Comparison of ENCODE assay signal across 1 cellular context in genomic region chr14:64504897-64505771, GRCh38.
TF ChIP-seq lines count a peak whose summit lies in the region.

No MANE protein-coding gene starts in this region.

TF ChIP-seq in HepG2, 621 proteins besides CTCF, POLR2A, EP300 and RAD21 (continued from another document and continues in another):
- no peak for TF ChIP-seq MLX (CRISPR knock-in tag; IDR thresholded peaks at IDR 0.05)
- no peak for TF ChIP-seq PLSCR1 (CRISPR knock-in tag; IDR thresholded peaks at IDR 0.05; ENCODE audit: borderline replicate concordance)
- TF ChIP-seq MTF1 (CRISPR knock-in tag; IDR thresholded peaks at IDR 0.05), result no peak
- TF ChIP-seq ZBTB40 (IDR thresholded peaks at IDR 0.05), result no peak
- TF ChIP-seq ZBTB40 (CRISPR knock-in tag; IDR thresholded peaks at IDR 0.05), result 0 out of 2 replicates have a peak, but pooled peaks have one; percentile 38
- no peak for TF ChIP-seq KDM5B (CRISPR knock-in tag; IDR thresholded peaks at IDR 0.05; ENCODE audit: borderline replicate concordance)
- TF ChIP-seq AHDC1 (CRISPR knock-in tag; IDR thresholded peaks at IDR 0.05; ENCODE audit: borderline replicate concordance), result no peak
- TF ChIP-seq ZNF543 (CRISPR knock-in tag; IDR thresholded peaks at IDR 0.05), result no peak
- no peak for TF ChIP-seq NFATC3 (CRISPR knock-in tag; IDR thresholded peaks at IDR 0.05)
- TF ChIP-seq MXI1 (IDR thresholded peaks at IDR 0.05; ENCODE audit: borderline replicate concordance, low read depth, low read length), result no peak
- no peak for TF ChIP-seq ZNF230 (CRISPR knock-in tag; IDR thresholded peaks at IDR 0.05)
- no peak for TF ChIP-seq FOSL2 (CRISPR knock-in tag; IDR thresholded peaks at IDR 0.05)
- no peak for TF ChIP-seq ZNF614 (CRISPR knock-in tag; IDR thresholded peaks at IDR 0.05; ENCODE audit: borderline replicate concordance)
- TF ChIP-seq NONO (IDR thresholded peaks at IDR 0.05), result no peak
- no peak for TF ChIP-seq NONO (CRISPR knock-in tag; conservative IDR thresholded peaks at IDR 0.05)
- TF ChIP-seq ZNF878 (CRISPR knock-in tag; IDR thresholded peaks at IDR 0.05), result peak; percentile 51
- TF ChIP-seq MAFF (IDR thresholded peaks at IDR 0.05; ENCODE audit: low read depth, low read length), result no peak
- no peak for TF ChIP-seq KAT8 (CRISPR knock-in tag; IDR thresholded peaks at IDR 0.05)
- TF ChIP-seq E2F1 (CRISPR knock-in tag; IDR thresholded peaks at IDR 0.05), result no peak
- TF ChIP-seq ZGPAT (CRISPR knock-in tag; IDR thresholded peaks at IDR 0.05), result no peak; the same call in 1 of the 2 replicates
- no peak for TF ChIP-seq FOXJ3 (CRISPR knock-in tag; IDR thresholded peaks at IDR 0.05; ENCODE audit: borderline replicate concordance)
- TF ChIP-seq HNRNPH1 (optimal IDR thresholded peaks at IDR 0.05; ENCODE audit: low read depth, low read length), result no peak
- TF ChIP-seq ZNF530 (CRISPR knock-in tag; IDR thresholded peaks at IDR 0.05; ENCODE audit: low read depth), result no peak
- TF ChIP-seq ZBTB1 (CRISPR knock-in tag; IDR thresholded peaks at IDR 0.05; ENCODE audit: borderline replicate concordance), result no peak
- no peak for TF ChIP-seq PLRG1 (conservative IDR thresholded peaks at IDR 0.05)
- TF ChIP-seq CSRNP2 (CRISPR knock-in tag; conservative IDR thresholded peaks at IDR 0.05; ENCODE audit: low read depth), result no peak
- no peak for TF ChIP-seq HNF1A (IDR thresholded peaks at IDR 0.05; ENCODE audit: low read depth)
- no peak for TF ChIP-seq HNF1A (CRISPR knock-in tag; IDR thresholded peaks at IDR 0.05; ENCODE audit: borderline replicate concordance)
- no peak for TF ChIP-seq RFX3 (CRISPR knock-in tag; IDR thresholded peaks at IDR 0.05)
